In the genomic region with DNA sequence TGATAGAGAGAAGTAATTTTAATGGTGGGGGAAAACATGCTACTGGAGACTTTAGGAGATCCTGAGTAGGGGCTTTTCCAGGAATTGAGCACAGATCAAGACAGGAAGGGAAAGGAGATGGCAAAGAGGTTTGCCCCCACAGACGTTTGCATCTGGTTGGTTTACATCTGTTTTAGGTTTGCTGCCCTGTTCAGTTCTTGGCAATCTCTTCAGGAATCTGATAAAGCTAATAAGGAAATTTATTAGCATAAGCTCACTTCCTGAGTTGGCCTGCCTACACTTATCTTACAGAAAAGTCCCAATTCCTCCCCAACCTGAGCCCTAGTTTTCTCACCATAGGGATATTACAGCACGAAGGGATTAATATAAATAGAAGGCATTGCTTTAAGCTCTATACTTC, we compare ENCODE assay signal across 21 cellular contexts. TPM values are rescaled to one million over a fixed set of nuclear protein-coding genes. Genes with fewer than 3 reads are reported as not detected.
"Had no signal": no experiment of that assay in that cellular context is flagged by ENCODE, and none has a peak within 500 bp of the region (broad histone marks: within the 10 kb centered on the region; RNA-seq: fewer than 3 reads in every experiment).

No MANE protein-coding gene starts in this region.

- H3K36me3 ChIP-seq: ascending aorta, heart right ventricle had no signal

- H3K9me3 ChIP-seq: ascending aorta, heart right ventricle had no signal

- H3K36me3 Mint-ChIP-seq: immature natural killer cell had no signal

- ATAC-seq: activated CD8-positive, alpha-beta T cell treated with anti-CD3 and anti-CD28 coated beads for 36 hours; heart right ventricle; left ventricle myocardium superior had no signal

- DNase-seq: activated CD4-positive, alpha-beta T cell treated with anti-CD3 and anti-CD28 coated beads, Interleukin-2, amount 10 ng/mL, durations not matched to agents 24 days and 14 days; activated CD4-positive, CD25-positive, alpha-beta regulatory T cell; activated CD8-positive, alpha-beta T cell treated with anti-CD3 and anti-CD28 coated beads for 36 hours; activated naive CD4-positive, alpha-beta T cell treated with anti-CD3 and anti-CD28 coated beads for 36 hours; activated T-cell treated with anti-CD3 and anti-CD28 coated beads, Interleukin-2, amount 50 U/mL, for 1 hour; heart right ventricle; immature natural killer cell; left ventricle myocardium superior; retina; stimulated activated CD4-positive, alpha-beta T cell treated with anti-CD3 and anti-CD28 coated beads, Interleukin-12 subunit alpha, Interleukin-12 subunit beta, amount 100 ng/mL, for 4 hours; stimulated activated CD4-positive, alpha-beta T cell treated with anti-CD3 and anti-CD28 coated beads, Interleukin-1b, Interleukin-23, amount 100 ng/mL, for 48 hours; stimulated activated CD8-positive, alpha-beta memory T cell treated with anti-CD3 and anti-CD28 coated beads, Interleukin-4, amount 100 ng/mL, for 48 hours; stimulated activated naive CD4-positive, alpha-beta T cell had no signal

- H3K4me3 Mint-ChIP-seq: activated CD8-positive, alpha-beta T cell treated with anti-CD3 and anti-CD28 coated beads for 36 hours; activated naive CD4-positive, alpha-beta T cell treated with anti-CD3 and anti-CD28 coated beads for 36 hours; central memory CD8-positive, alpha-beta T cell; immature natural killer cell; T-helper 1 cell treated with Interleukin-12 subunit alpha and Interleukin-12 subunit beta and Interleukin-4 antibody, amounts not matched to agents 30 μg/mL and 1 μg/mL, for 36 hours had no signal

- H3K27ac ChIP-seq: ascending aorta, coronary artery, heart right ventricle had no signal

- H3K4me3 ChIP-seq: ascending aorta, coronary artery, heart right ventricle had no signal

- H3K9me3 Mint-ChIP-seq: activated CD4-positive, alpha-beta T cell treated with anti-CD3 and anti-CD28 coated beads, Interleukin-2, amount 10 ng/mL, durations not matched to agents 24 days and 14 days; activated CD8-positive, alpha-beta T cell treated with anti-CD3 and anti-CD28 coated beads for 36 hours; activated naive CD4-positive, alpha-beta T cell treated with anti-CD3 and anti-CD28 coated beads for 36 hours; central memory CD8-positive, alpha-beta T cell; immature natural killer cell; T-helper 1 cell treated with Interleukin-12 subunit alpha and Interleukin-12 subunit beta and Interleukin-4 antibody, amounts not matched to agents 30 μg/mL and 1 μg/mL, for 36 hours had no signal

- H3K27ac Mint-ChIP-seq: activated CD8-positive, alpha-beta T cell treated with anti-CD3 and anti-CD28 coated beads for 36 hours; activated naive CD4-positive, alpha-beta T cell treated with anti-CD3 and anti-CD28 coated beads for 36 hours; immature natural killer cell; T-helper 1 cell treated with Interleukin-12 subunit alpha and Interleukin-12 subunit beta and Interleukin-4 antibody, amounts not matched to agents 30 μg/mL and 1 μg/mL, for 36 hours had no signal

- H3K4me1 ChIP-seq: ascending aorta had no signal

RNA-seq across cellular contexts. Expression of gene CFAP95, which starts 3.4 kb away (rescaled TPM):
- total RNA-seq: activated CD4-positive, alpha-beta T cell treated with anti-CD3 and anti-CD28 coated beads, Interleukin-2, amount 10 ng/mL, durations not matched to agents 24 days and 14 days; activated CD8-positive, alpha-beta T cell treated with anti-CD3 and anti-CD28 coated beads for 36 hours; activated naive CD4-positive, alpha-beta T cell treated with anti-CD3 and anti-CD28 coated beads for 36 hours; ascending aorta; left ventricle myocardium superior; mononuclear cell; omental fat pad; posterior vena cava; ureter had no signal
